In genomic region chr1:43171312-43171875, GRCh38 we compare ENCODE assay signal across 8 cellular contexts. TPM values are rescaled to one million over a fixed set of nuclear protein-coding genes. Genes with fewer than 3 reads are reported as not detected.
DNase-seq lines count a peak whose midpoint lies in the region; ATAC-seq, FAIRE-seq and TF ChIP-seq lines count a peak whose summit lies in the region.

No MANE protein-coding gene starts in this region.

- H3K27me3 ChIP-seq in iPS DF 6.9 (ENCODE audit: control insufficient read depth, insufficient read depth, low read length), result no peaks in the 10 kb centered on the region

- ATAC-seq in stimulated activated effector memory CD8-positive, alpha-beta T cell treated with anti-CD3 and anti-CD28 coated beads, Interleukin-12 subunit alpha, Interleukin-12 subunit beta, amount 100 ng/mL, for 72 hours, result no peak
- ATAC-seq in HG03280 (IDR thresholded peaks at IDR 0.05; ENCODE audit: unreplicated experiment) (no peak), HG03571 (IDR thresholded peaks at IDR 0.05; ENCODE audit: unreplicated experiment) (no peak)

- CTCF ChIA-PET in activated naive CD4-positive, alpha-beta T cell treated with anti-CD3 and anti-CD28 coated beads for 36 hours (lab: Charles Lee), result interaction anchor here (0.6 kb wide), 1 partner anchor 239 kb away, joined by 3 read pairs; no protein-coding TSS in a partner anchor

- peaks cover 39% of the 10 kb centered on the region for H3K4me1 Mint-ChIP-seq in activated naive CD4-positive, alpha-beta T cell treated with anti-CD3 and anti-CD28 coated beads for 36 hours (ENCODE audit: low read depth)
- H3K4me1 Mint-ChIP-seq in stimulated activated effector memory CD8-positive, alpha-beta T cell treated with anti-CD3 and anti-CD28 coated beads, Interleukin-12 subunit alpha, Interleukin-12 subunit beta, amount 100 ng/mL, for 72 hours, result peaks cover 18% of the 10 kb centered on the region

- no peak overlapping the region for H3K27ac ChIP-seq in iPS DF 6.9 (ENCODE audit: low read length)

- TF ChIP-seq CTCF in WI38 (IDR thresholded peaks at IDR 0.05; ENCODE audit: low read depth, low read length), result no peak

- H3K4me3 ChIP-seq in WI38 (ENCODE audit: low read depth, low read length), result peak overlapping the region; percentile 89
- peak overlapping the region; percentile 89 for H3K4me3 ChIP-seq in iPS DF 6.9 (ENCODE audit: low read length)

- H3K9me3 Mint-ChIP-seq in activated naive CD4-positive, alpha-beta T cell treated with anti-CD3 and anti-CD28 coated beads for 36 hours, result no peaks in the 10 kb centered on the region
- no peaks in the 10 kb centered on the region for H3K9me3 Mint-ChIP-seq in stimulated activated effector memory CD8-positive, alpha-beta T cell treated with anti-CD3 and anti-CD28 coated beads, Interleukin-12 subunit alpha, Interleukin-12 subunit beta, amount 100 ng/mL, for 72 hours

- intact Hi-C loops in activated naive CD4-positive, alpha-beta T cell treated with anti-CD3 and anti-CD28 coated beads for 36 hours (cut with micrococcal nuclease), result loop anchor here (5.0 kb wide), 1 partner anchor 404 kb away; the partner anchor contains the start of genes C1orf50 and P3H1

- peaks cover 1% of the 10 kb centered on the region; the same call in 1 of the 2 replicates for H3K4me1 ChIP-seq in iPS DF 6.9 (ENCODE audit: control insufficient read depth, insufficient read depth, low read length)

- H3K9me3 ChIP-seq in iPS DF 6.9 (ENCODE audit: control insufficient read depth, insufficient read depth, low read length), result no peaks in the 10 kb centered on the region

- H3K36me3 ChIP-seq in iPS DF 6.9 (ENCODE audit: control insufficient read depth, insufficient read depth, low read length), result peaks cover 14% of the 10 kb centered on the region

- peaks cover 49% of the 10 kb centered on the region for H3K36me3 Mint-ChIP-seq in activated naive CD4-positive, alpha-beta T cell treated with anti-CD3 and anti-CD28 coated beads for 36 hours (ENCODE audit: low read depth)
- H3K36me3 Mint-ChIP-seq in stimulated activated effector memory CD8-positive, alpha-beta T cell treated with anti-CD3 and anti-CD28 coated beads, Interleukin-12 subunit alpha, Interleukin-12 subunit beta, amount 100 ng/mL, for 72 hours, result peaks cover 58% of the 10 kb centered on the region

- no peaks in the 10 kb centered on the region for H3K27me3 Mint-ChIP-seq in activated naive CD4-positive, alpha-beta T cell treated with anti-CD3 and anti-CD28 coated beads for 36 hours (ENCODE audit: low read depth)

- H3K4me3 Mint-ChIP-seq in activated naive CD4-positive, alpha-beta T cell treated with anti-CD3 and anti-CD28 coated beads for 36 hours, result peak overlapping the region; percentile 99
- H3K4me3 Mint-ChIP-seq in stimulated activated effector memory CD8-positive, alpha-beta T cell treated with anti-CD3 and anti-CD28 coated beads, Interleukin-12 subunit alpha, Interleukin-12 subunit beta, amount 100 ng/mL, for 72 hours, result peak overlapping the region; percentile 99

- no CpG with 5 or more reads among the region's 17 CpGs for WGBS in iPS DF 6.9 (ENCODE audit: insufficient coverage, insufficient read length)

- FAIRE-seq in HTR-8/SVneo (lab: Jason Lieb, UNC), result no peak

- DNase-seq in activated naive CD4-positive, alpha-beta T cell treated with anti-CD3 and anti-CD28 coated beads for 36 hours, result no peak
- no peak for DNase-seq in activated naive CD4-positive, alpha-beta T cell (lab: John Stamatoyannopoulos, UW)
- DNase-seq in iPS DF 6.9 (ENCODE audit: low read depth, low spot score) (no peak), HTR-8/SVneo (ENCODE audit: insufficient read length, low spot score) (no peak)
- DNase-seq in stimulated activated effector memory CD8-positive, alpha-beta T cell treated with anti-CD3 and anti-CD28 coated beads, Interleukin-12 subunit alpha, Interleukin-12 subunit beta, amount 100 ng/mL, for 72 hours (ENCODE audit: low spot score in 2 of 2), result no peak

- peak overlapping the region; percentile 48 for H3K27ac Mint-ChIP-seq in activated naive CD4-positive, alpha-beta T cell treated with anti-CD3 and anti-CD28 coated beads for 36 hours
- H3K27ac Mint-ChIP-seq in stimulated activated effector memory CD8-positive, alpha-beta T cell treated with anti-CD3 and anti-CD28 coated beads, Interleukin-12 subunit alpha, Interleukin-12 subunit beta, amount 100 ng/mL, for 72 hours, result peak overlapping the region; percentile 98

RNA-seq across cellular contexts. Expression of gene EBNA1BP2, which starts 0.7 kb away (rescaled TPM):
- total RNA-seq in activated naive CD4-positive, alpha-beta T cell treated with anti-CD3 and anti-CD28 coated beads for 36 hours, result 10 to 100 TPM; 88.0 to 88.3 TPM

RNA-seq across cellular contexts. Expression of gene CFAP57, which starts 0.7 kb away (rescaled TPM):
- total RNA-seq in activated naive CD4-positive, alpha-beta T cell treated with anti-CD3 and anti-CD28 coated beads for 36 hours, result under 1 TPM; 0.12 to 0.14 TPM
